Comparison of ENCODE assay signal across 25 cellular contexts in the genomic region with DNA sequence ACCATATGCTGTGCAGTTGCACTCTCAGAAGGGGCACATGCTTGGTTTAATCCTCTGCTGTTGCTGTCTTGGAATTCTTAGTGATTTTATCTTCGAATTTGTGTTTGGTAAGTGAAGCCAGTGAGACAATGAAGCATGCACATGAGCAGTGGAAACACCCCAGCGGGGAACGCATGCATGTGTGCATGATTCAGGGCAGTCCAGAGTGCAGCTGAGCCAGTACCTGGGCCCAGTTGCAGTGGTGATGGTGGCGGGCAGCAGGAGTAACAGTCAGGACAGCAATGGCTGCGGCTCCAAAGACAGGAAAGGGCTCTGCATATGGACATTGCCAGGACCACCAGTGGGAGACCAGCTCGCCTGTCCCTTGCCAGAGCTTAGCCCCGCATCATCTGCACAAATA.
"Had no signal": no experiment of that assay in that cellular context is flagged by ENCODE, and none has a peak within 500 bp of the region (broad histone marks: within the 10 kb centered on the region; RNA-seq: fewer than 3 reads in every experiment).

No MANE protein-coding gene starts in this region.

- H3K27me3 Mint-ChIP-seq: activated CD4-positive, alpha-beta memory T cell treated with anti-CD3 and anti-CD28 coated beads, Interleukin-2, amount 10 ng/mL, durations not matched to agents 7 days and 5 days; activated naive CD8-positive, alpha-beta T cell; activated T-helper 17 cell treated with anti-CD3 and anti-CD28 coated beads, Interleukin-2, amount 50 U/mL, for 72 hours; IgD-negative memory B cell had no signal

- H3K27ac ChIP-seq: adrenal gland, breast epithelium, PC-9, VCaP had no signal

- DNase-seq: activated CD4-positive, alpha-beta memory T cell treated with anti-CD3 and anti-CD28 coated beads, Interleukin-2, amount 10 ng/mL, durations not matched to agents 7 days and 5 days; activated CD4-positive, alpha-beta T cell treated with anti-CD3 and anti-CD28 coated beads, Interleukin-2, amount 50 U/mL, for 1 hour; activated CD4-positive, CD25-positive, alpha-beta regulatory T cell; activated gamma-delta T cell; activated naive CD4-positive, alpha-beta T cell treated with anti-CD3 and anti-CD28 coated beads for 36 hours; activated T-cell treated with anti-CD3 and anti-CD28 coated beads for 4 hours; activated T-cell treated with anti-CD3 and anti-CD28 coated beads, Interleukin-2, amount 50 U/mL, for 48 hours; adrenal gland; aorta; caudate nucleus; NCI-H1105 treated with DMSO at 0.1 percent for 48 hours; NCI-H146; NCI-H187 treated with DMSO at 0.1 percent for 48 hours; NCI-H2081 treated with DMSO at 0.1 percent for 48 hours; NCI-H2227 treated with DMSO at 0.1 percent for 48 hours; NCI-H446 treated with DMSO at 0.1 percent for 48 hours; NCI-H526; PC-9; SK-N-SH; T-helper 1 cell had no signal

- H3K4me3 Mint-ChIP-seq: activated CD4-positive, alpha-beta memory T cell treated with anti-CD3 and anti-CD28 coated beads, Interleukin-2, amount 10 ng/mL, durations not matched to agents 7 days and 5 days; activated naive CD4-positive, alpha-beta T cell treated with anti-CD3 and anti-CD28 coated beads for 36 hours; activated naive CD8-positive, alpha-beta T cell; activated T-helper 17 cell treated with anti-CD3 and anti-CD28 coated beads, Interleukin-2, amount 50 U/mL, for 72 hours; IgD-negative memory B cell had no signal

- H3K36me3 ChIP-seq: adrenal gland, breast epithelium had no signal

- ATAC-seq: activated T-helper 17 cell treated with anti-CD3 and anti-CD28 coated beads, Interleukin-2, amount 50 U/mL, for 72 hours had no signal

- H3K9me3 ChIP-seq: adrenal gland, breast epithelium, SK-N-SH had no signal

- H3K27ac Mint-ChIP-seq: activated CD4-positive, alpha-beta memory T cell treated with anti-CD3 and anti-CD28 coated beads, Interleukin-2, amount 10 ng/mL, durations not matched to agents 7 days and 5 days; activated naive CD4-positive, alpha-beta T cell treated with anti-CD3 and anti-CD28 coated beads for 36 hours; activated naive CD8-positive, alpha-beta T cell; activated T-helper 17 cell treated with anti-CD3 and anti-CD28 coated beads, Interleukin-2, amount 50 U/mL, for 72 hours; IgD-negative memory B cell had no signal

- H3K27me3 ChIP-seq: adrenal gland, breast epithelium had no signal

- H3K4me3 ChIP-seq: adrenal gland, breast epithelium, PC-9 had no signal

- H3K4me1 Mint-ChIP-seq: activated T-helper 17 cell treated with anti-CD3 and anti-CD28 coated beads, Interleukin-2, amount 50 U/mL, for 72 hours had no signal

- H3K4me1 ChIP-seq: breast epithelium had no signal

- H3K9me3 Mint-ChIP-seq: activated CD4-positive, alpha-beta memory T cell treated with anti-CD3 and anti-CD28 coated beads, Interleukin-2, amount 10 ng/mL, durations not matched to agents 7 days and 5 days; activated naive CD4-positive, alpha-beta T cell treated with anti-CD3 and anti-CD28 coated beads for 36 hours; activated T-helper 17 cell treated with anti-CD3 and anti-CD28 coated beads, Interleukin-2, amount 50 U/mL, for 72 hours; IgD-negative memory B cell had no signal

- H3K36me3 Mint-ChIP-seq: activated naive CD8-positive, alpha-beta T cell; IgD-negative memory B cell had no signal
